Comparison of ENCODE assay signal across 17 cellular contexts in the genomic region with DNA sequence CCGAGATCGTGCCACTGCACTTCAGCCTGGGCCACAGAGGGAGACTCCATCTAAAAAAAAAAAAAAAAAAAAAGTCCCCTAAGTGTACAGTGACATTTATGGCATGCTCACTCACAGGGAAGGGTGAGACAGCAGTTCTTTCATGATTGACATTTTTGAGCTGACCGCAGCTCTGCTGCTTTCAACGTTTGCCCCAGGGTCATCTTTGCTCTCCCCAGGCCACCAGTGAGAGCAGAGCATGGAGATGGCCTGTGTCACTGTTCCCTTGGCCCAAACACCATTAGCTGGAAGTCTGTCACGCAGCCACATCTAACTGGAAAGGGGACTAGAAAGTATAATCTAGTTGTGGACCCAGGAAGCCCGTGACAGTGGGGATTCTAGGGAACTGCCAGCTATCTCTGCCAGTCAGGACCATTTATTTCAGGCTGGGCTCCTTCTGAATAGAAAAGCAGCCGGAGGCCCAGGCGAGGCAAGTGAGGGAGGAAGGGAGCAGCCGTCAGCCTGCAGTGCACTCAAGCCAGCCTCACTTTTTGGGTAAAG.
"Had no signal": no experiment of that assay in that cellular context is flagged by ENCODE, and none has a peak within 500 bp of the region (broad histone marks: within the 10 kb centered on the region; RNA-seq: fewer than 3 reads in every experiment).

No MANE protein-coding gene starts in this region.

- H3K27ac ChIP-seq: adrenal gland, colonic mucosa, heart left ventricle, psoas muscle, testis had no signal

- DNase-seq: activated CD4-positive, alpha-beta T cell treated with anti-CD3 and anti-CD28 coated beads for 48 hours; activated CD8-positive, alpha-beta memory T cell treated with anti-CD3 and anti-CD28 coated beads, Interleukin-2, amount 50 U/mL, for 48 hours; activated CD8-positive, alpha-beta T cell treated with anti-CD3 and anti-CD28 coated beads, Interleukin-2, amount 10 ng/mL, durations not matched to agents 7 days and 5 days; activated naive CD4-positive, alpha-beta T cell treated with anti-CD3 and anti-CD28 coated beads, Interleukin-2, amount 10 ng/mL, durations not matched to agents 7 days and 5 days; adrenal gland; colonic mucosa; effector CD4-positive, alpha-beta T cell; foreskin melanocyte; heart left ventricle; mammary epithelial cell; psoas muscle; stimulated activated CD4-positive, alpha-beta T cell treated with anti-CD3 and anti-CD28 coated beads, Interleukin-15, amount 100 ng/mL, for 24 hours; stimulated activated CD4-positive, alpha-beta T cell treated with anti-CD3 and anti-CD28 coated beads, Interleukin-4, amount 100 ng/mL, for 4 hours; stimulated activated naive CD8-positive, alpha-beta T cell treated with anti-CD3 and anti-CD28 coated beads, Interleukin-15, amount 100 ng/mL, for 72 hours; testis had no signal

- H3K27ac Mint-ChIP-seq: activated CD8-positive, alpha-beta T cell treated with anti-CD3 and anti-CD28 coated beads, Interleukin-2, amount 10 ng/mL, durations not matched to agents 7 days and 5 days; activated naive CD4-positive, alpha-beta T cell treated with anti-CD3 and anti-CD28 coated beads, Interleukin-2, amount 10 ng/mL, durations not matched to agents 7 days and 5 days; activated T-helper 17 cell treated with anti-CD3 and anti-CD28 coated beads, Interleukin-2, amount 50 U/mL, for 72 hours; natural killer cell treated with Interleukin-12 subunit alpha and Interleukin-12 subunit beta and Interleukin-15 and Interleukin-18, amount 100 ng/mL, for 72 hours; stimulated activated naive CD8-positive, alpha-beta T cell treated with anti-CD3 and anti-CD28 coated beads, Interleukin-15, amount 100 ng/mL, for 72 hours had no signal

- H3K4me3 Mint-ChIP-seq: activated CD8-positive, alpha-beta T cell treated with anti-CD3 and anti-CD28 coated beads, Interleukin-2, amount 10 ng/mL, durations not matched to agents 7 days and 5 days; activated naive CD4-positive, alpha-beta T cell treated with anti-CD3 and anti-CD28 coated beads, Interleukin-2, amount 10 ng/mL, durations not matched to agents 7 days and 5 days; activated T-helper 17 cell treated with anti-CD3 and anti-CD28 coated beads, Interleukin-2, amount 50 U/mL, for 72 hours; natural killer cell treated with Interleukin-12 subunit alpha and Interleukin-12 subunit beta and Interleukin-15 and Interleukin-18, amount 100 ng/mL, for 72 hours; stimulated activated naive CD8-positive, alpha-beta T cell treated with anti-CD3 and anti-CD28 coated beads, Interleukin-15, amount 100 ng/mL, for 72 hours had no signal

- H3K36me3 Mint-ChIP-seq: activated naive CD4-positive, alpha-beta T cell treated with anti-CD3 and anti-CD28 coated beads, Interleukin-2, amount 10 ng/mL, durations not matched to agents 7 days and 5 days; natural killer cell treated with Interleukin-12 subunit alpha and Interleukin-12 subunit beta and Interleukin-15 and Interleukin-18, amount 100 ng/mL, for 72 hours had no signal

- H3K4me1 Mint-ChIP-seq: activated naive CD4-positive, alpha-beta T cell treated with anti-CD3 and anti-CD28 coated beads, Interleukin-2, amount 10 ng/mL, durations not matched to agents 7 days and 5 days; activated T-helper 17 cell treated with anti-CD3 and anti-CD28 coated beads, Interleukin-2, amount 50 U/mL, for 72 hours; stimulated activated naive CD8-positive, alpha-beta T cell treated with anti-CD3 and anti-CD28 coated beads, Interleukin-15, amount 100 ng/mL, for 72 hours had no signal

- H3K9me3 ChIP-seq: adrenal gland, colonic mucosa, heart left ventricle, psoas muscle, testis had no signal

- H3K9me3 Mint-ChIP-seq: activated naive CD4-positive, alpha-beta T cell treated with anti-CD3 and anti-CD28 coated beads, Interleukin-2, amount 10 ng/mL, durations not matched to agents 7 days and 5 days; activated T-helper 17 cell treated with anti-CD3 and anti-CD28 coated beads, Interleukin-2, amount 50 U/mL, for 72 hours; natural killer cell treated with Interleukin-12 subunit alpha and Interleukin-12 subunit beta and Interleukin-15 and Interleukin-18, amount 100 ng/mL, for 72 hours; stimulated activated naive CD8-positive, alpha-beta T cell treated with anti-CD3 and anti-CD28 coated beads, Interleukin-15, amount 100 ng/mL, for 72 hours had no signal

- H3K36me3 ChIP-seq: adrenal gland, colonic mucosa, heart left ventricle had no signal

- H3K4me1 ChIP-seq: adrenal gland, colonic mucosa, psoas muscle, testis had no signal

- H3K27me3 ChIP-seq: adrenal gland, colonic mucosa, testis had no signal

- ATAC-seq: activated CD8-positive, alpha-beta T cell treated with anti-CD3 and anti-CD28 coated beads, Interleukin-2, amount 10 ng/mL, durations not matched to agents 7 days and 5 days; activated T-helper 17 cell treated with anti-CD3 and anti-CD28 coated beads, Interleukin-2, amount 50 U/mL, for 72 hours; heart left ventricle; natural killer cell treated with Interleukin-12 subunit alpha and Interleukin-12 subunit beta and Interleukin-15 and Interleukin-18, amount 100 ng/mL, for 72 hours; psoas muscle; stimulated activated naive CD8-positive, alpha-beta T cell treated with anti-CD3 and anti-CD28 coated beads, Interleukin-15, amount 100 ng/mL, for 72 hours had no signal

- H3K4me3 ChIP-seq: adrenal gland, colonic mucosa, heart left ventricle, psoas muscle, testis had no signal
